In the genomic region with DNA sequence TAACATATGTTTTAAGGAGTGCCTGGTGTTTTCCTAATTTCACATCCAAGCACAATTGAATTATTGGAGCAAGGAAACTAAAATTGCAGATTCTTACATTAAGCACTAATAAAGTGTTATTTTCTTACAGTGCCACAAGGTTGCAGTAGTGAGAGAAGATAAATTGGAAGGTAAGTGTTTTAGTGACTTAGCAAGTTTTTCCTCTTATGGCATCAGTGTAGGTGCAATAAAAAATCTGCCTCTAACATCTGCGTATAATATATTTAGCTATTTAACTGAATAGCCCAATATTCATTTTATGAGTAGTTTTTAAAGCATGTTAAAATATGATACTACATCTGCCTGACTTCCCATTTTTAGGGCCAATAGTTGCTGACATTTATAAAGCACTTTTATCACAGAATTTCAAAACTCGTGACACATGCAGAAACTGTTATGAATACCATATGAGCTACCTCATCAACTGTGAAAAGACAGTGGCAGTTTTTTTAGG, we compare ENCODE assay signal across 8 cellular contexts. TPM values are rescaled to one million over a fixed set of nuclear protein-coding genes. Genes with fewer than 3 reads are reported as not detected.
A peak's percentile ranks its signal among the peaks of the same experiment; 100 is the strongest.
DNase-seq lines count a peak whose midpoint lies in the region.

No MANE protein-coding gene starts in this region.

- no peak overlapping the region for H3K4me3 Mint-ChIP-seq in activated CD4-positive, alpha-beta memory T cell treated with anti-CD3 and anti-CD28 coated beads for 36 hours

- no peak overlapping the region for H3K27ac Mint-ChIP-seq in activated CD4-positive, alpha-beta memory T cell treated with anti-CD3 and anti-CD28 coated beads for 36 hours

- no peaks in the 10 kb centered on the region for H3K9me3 Mint-ChIP-seq in activated CD4-positive, alpha-beta memory T cell treated with anti-CD3 and anti-CD28 coated beads for 36 hours

- H3K36me3 Mint-ChIP-seq in activated CD4-positive, alpha-beta memory T cell treated with anti-CD3 and anti-CD28 coated beads for 36 hours: peaks cover 24% of the 10 kb centered on the region

- intact Hi-C loops in activated CD4-positive, alpha-beta memory T cell treated with anti-CD3 and anti-CD28 coated beads for 36 hours (cut with micrococcal nuclease): no loop called here

- POLR2A ChIA-PET in activated CD4-positive, alpha-beta memory T cell treated with anti-CD3 and anti-CD28 coated beads for 36 hours (lab: Charles Lee): no interaction called here

- DNase-seq in ELR (ENCODE audit: low read depth): peak; percentile 64
- DNase-seq in NCI-H2227 (lab: John Stamatoyannopoulos, UW; ENCODE audit: unreplicated experiment): peak; percentile 21
- peak; percentile 61 to 64 for DNase-seq in dermis microvascular lymphatic vessel endothelial cell (ENCODE audit: low read depth in 2 of 2)
- peak; percentile 70 for DNase-seq in myocyte (ENCODE audit: low read depth)
- DNase-seq in activated CD4-positive, alpha-beta memory T cell treated with anti-CD3 and anti-CD28 coated beads for 36 hours: no peak
- DNase-seq in germinal center (ENCODE audit: low spot score): no peak
- DNase-seq in NCI-H128 (lab: John Stamatoyannopoulos, UW; ENCODE audit: unreplicated experiment): no peak
- DNase-seq in NCI-H2081 treated with DMSO at 0.1 percent for 48 hours (lab: John Stamatoyannopoulos, UW): no peak

- no peaks in the 10 kb centered on the region for H3K4me1 Mint-ChIP-seq in activated CD4-positive, alpha-beta memory T cell treated with anti-CD3 and anti-CD28 coated beads for 36 hours (ENCODE audit: low read depth)

- CTCF ChIA-PET in activated CD4-positive, alpha-beta memory T cell treated with anti-CD3 and anti-CD28 coated beads for 36 hours (lab: Charles Lee): interaction anchor here (1.5 kb wide), 1 partner anchor 113 kb away, joined by 3 read pairs; no protein-coding TSS in a partner anchor

- H3K27me3 Mint-ChIP-seq in activated CD4-positive, alpha-beta memory T cell treated with anti-CD3 and anti-CD28 coated beads for 36 hours: no peaks in the 10 kb centered on the region

RNA-seq across cellular contexts. Expression of gene POLD3, which starts 19.0 kb away (rescaled TPM):
- 8.6 and 9.1 TPM in 2 replicates for total RNA-seq in dermis microvascular lymphatic vessel endothelial cell
- total RNA-seq in myocyte: 5.8 and 9.6 TPM in 2 replicates
- polyA plus RNA-seq in myocyte (2012): 4.4 TPM
- 10 to 100 TPM; 60.8 to 61.4 TPM for total RNA-seq in activated CD4-positive, alpha-beta memory T cell treated with anti-CD3 and anti-CD28 coated beads for 36 hours

Comparison
In these comparisons a context has a peak if more than half of its experiments do, and no peak if none do; other contexts are left out.
1. DNase-seq: peak in ELR (single experiment), NCI-H2227 (single experiment), dermis microvascular lymphatic vessel endothelial cell (2 of 2) and myocyte (single experiment); none in activated CD4-positive, alpha-beta memory T cell treated with anti-CD3 and anti-CD28 coated beads for 36 hours (single experiment), germinal center (single experiment), NCI-H128 (single experiment) and NCI-H2081 treated with DMSO at 0.1 percent for 48 hours (single experiment).